12 cellular contexts compared by ENCODE assay signal in the genomic region with DNA sequence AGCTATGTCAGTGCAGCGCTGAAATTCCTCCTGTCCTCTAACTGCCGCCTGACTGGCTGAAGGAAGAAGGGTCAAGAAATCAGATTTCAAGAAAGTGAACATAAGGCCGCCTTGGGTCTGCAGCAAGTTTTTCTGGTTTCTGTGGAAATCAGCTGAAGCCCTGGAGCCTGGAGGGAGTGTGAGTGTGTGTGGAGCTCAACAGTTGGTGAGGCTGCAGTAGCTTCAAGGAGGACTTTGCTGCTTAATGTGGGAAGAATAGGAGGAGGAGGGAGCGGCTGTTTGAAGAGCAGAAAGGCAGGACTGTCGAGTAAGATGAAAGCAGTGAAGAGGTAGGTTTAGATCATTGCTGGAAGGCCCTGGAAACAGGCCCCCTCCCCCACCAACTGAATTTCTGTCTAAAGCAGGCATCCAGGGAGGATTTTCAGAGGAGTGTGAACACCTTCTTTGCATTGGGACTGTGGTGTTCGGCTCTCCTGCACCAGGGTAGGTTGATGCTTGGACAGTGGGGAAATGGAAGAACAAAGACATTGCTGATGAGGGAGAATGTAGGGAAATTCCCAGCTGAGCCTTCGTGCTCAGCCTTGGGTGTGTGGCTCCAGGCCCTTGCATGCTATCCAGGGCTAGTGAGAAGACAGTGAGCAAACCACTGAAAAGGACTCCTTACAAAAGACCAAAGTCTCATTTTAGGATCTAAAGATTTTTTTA.
DNase-seq lines count a peak whose midpoint lies in the region; ATAC-seq and TF ChIP-seq lines count a peak whose summit lies in the region.
"Had no signal": no experiment of that assay in that cellular context is flagged by ENCODE, and none has a peak within 500 bp of the region (broad histone marks: within the 10 kb centered on the region; RNA-seq: fewer than 3 reads in every experiment).

No MANE protein-coding gene starts in this region.

- H3K18ac ChIP-seq in IMR-90 (ENCODE audit: low read depth, low read length) = peak overlapping the region; percentile 31

- TF ChIP-seq POLR2A in IMR-90 (IDR thresholded peaks at IDR 0.05; ENCODE audit: low read depth, low read length) = no peak

- H3K14ac ChIP-seq in IMR-90 (replicated peaks; ENCODE audit: low read depth, low read length) = peak overlapping the region; percentile 53; the same call in 1 of the 2 replicates

- peaks cover 13% of the 10 kb centered on the region; the same call in 1 of the 2 replicates for H3K9me1 ChIP-seq in IMR-90 (ENCODE audit: insufficient read depth, low read length)

- H2AFZ ChIP-seq in IMR-90 (replicated peaks; ENCODE audit: low read length, poor library complexity) = no peak overlapping the region

- no peak overlapping the region for H2AK9ac ChIP-seq in IMR-90 (replicated peaks; ENCODE audit: low read depth, low read length, poor library complexity)

- H4K20me1 ChIP-seq in IMR-90 (ENCODE audit: insufficient read depth, low read length) = no peaks in the 10 kb centered on the region

- H2BK120ac ChIP-seq in IMR-90 (ENCODE audit: low read depth, low read length) = peak overlapping the region; percentile 64

- TF ChIP-seq RAD21 in IMR-90 (IDR thresholded peaks at IDR 0.05; ENCODE audit: low read length) = no peak

- dilution Hi-C loops in IMR-90 (cut with HindIII; ENCODE audit: low sequenced_read_pairs, unreplicated experiment) = no loop called here

- peak overlapping the region; percentile 16; the same call in 1 of the 2 replicates for H2BK20ac ChIP-seq in IMR-90 (ENCODE audit: low read depth, low read length)

- H3K27ac ChIP-seq in IMR-90 (ENCODE audit: insufficient read depth, low read length) (peak overlapping the region; percentile 11; the same call in 1 of the 2 replicates), mesodermal cell (ENCODE audit: low read depth, low read length, severe bottlenecking) (peak overlapping the region; percentile 71)
- H3K27ac ChIP-seq: SJCRH30 had no signal

- no peak overlapping the region for H3K9ac ChIP-seq in IMR-90 (ENCODE audit: low read depth, low read length)

- H3K4me3 ChIP-seq in IMR-90 (ENCODE audit: insufficient read depth, low read depth, low read length) = no peak overlapping the region
- no peak overlapping the region for H3K4me3 ChIP-seq in choroid plexus epithelial cell (ENCODE audit: low read depth, low read length)
- no peak overlapping the region for H3K4me3 ChIP-seq in mesodermal cell (ENCODE audit: extremely low read depth, insufficient read depth, low read length, poor library complexity, severe bottlenecking)
- H3K4me3 ChIP-seq: SJCRH30 had no signal

- no TSS peak for BruUV-seq in IMR-90 (replicated peaks; lab: Mats Ljungman, UMichigan)

- 0 out of 3 replicates have a peak overlapping the region, but pooled peaks have one; percentile 0 for H2BK15ac ChIP-seq in IMR-90 (ENCODE audit: low read depth, low read length)

- ATAC-seq in IMR-90 (ENCODE audit: low read depth) (peak; percentile 19), HG02763 (IDR thresholded peaks at IDR 0.05; ENCODE audit: unreplicated experiment) (no peak)

- in situ Hi-C loops in IMR-90 (cut with MboI; ENCODE audit: low sequenced_read_pairs) = no loop called here

- POLR2A ChIA-PET in IMR-90 (lab: Charles Lee; ENCODE audit: unreplicated experiment) = no interaction called here

- peaks cover 8% of the 10 kb centered on the region for H3K4me1 ChIP-seq in IMR-90 (ENCODE audit: control insufficient read depth, insufficient read depth, low read length)
- H3K4me1 ChIP-seq in mesodermal cell (ENCODE audit: control insufficient read depth, insufficient read depth, low read length, poor library complexity, severe bottlenecking) = peaks cover 13% of the 10 kb centered on the region

- no peak overlapping the region for H3K23ac ChIP-seq in IMR-90 (ENCODE audit: low read depth, low read length)

- H2AK5ac ChIP-seq in IMR-90 (ENCODE audit: low read depth, low read length) = 0 out of 2 replicates have a peak overlapping the region, but pooled peaks have one; percentile 11

- H3K36me3 ChIP-seq in IMR-90 (ENCODE audit: control insufficient read depth, insufficient read depth, low read length) (no peaks in the 10 kb centered on the region), mesodermal cell (ENCODE audit: control insufficient read depth, insufficient read depth, low read length) (no peaks in the 10 kb centered on the region)
- H3K36me3 ChIP-seq: SJCRH30 had no signal

- peak overlapping the region; percentile 12 for H4K91ac ChIP-seq in IMR-90 (ENCODE audit: insufficient read depth, low read depth, low read length)

- no peak overlapping the region for H2BK5ac ChIP-seq in IMR-90 (ENCODE audit: low read depth, low read length, poor library complexity, severe bottlenecking)

- no peak for TF ChIP-seq CTCF in IMR-90 (conservative IDR thresholded peaks at IDR 0.05; ENCODE audit: low read depth, low read length)
- no peak for TF ChIP-seq CTCF in choroid plexus epithelial cell (conservative IDR thresholded peaks at IDR 0.05; ENCODE audit: low read depth, low read length)

- H4K5ac ChIP-seq in IMR-90 (ENCODE audit: low read depth, low read length) = peak overlapping the region; percentile 13; the same call in 1 of the 2 replicates

- H4K8ac ChIP-seq in IMR-90 (ENCODE audit: low read depth in 2 of 2, low read length in 2 of 2) = peak overlapping the region in 1 of 2 experiments; percentile 51; a peak in 1 of 4 replicates

- H3K4ac ChIP-seq in IMR-90 (ENCODE audit: low read depth, low read length) = peak overlapping the region; percentile 12

- no peaks in the 10 kb centered on the region for H3K9me3 ChIP-seq in IMR-90 (ENCODE audit: control insufficient read depth, insufficient read depth, low read length)
- no peaks in the 10 kb centered on the region for H3K9me3 ChIP-seq in mesodermal cell (ENCODE audit: control insufficient read depth, low read length)
- H3K9me3 ChIP-seq: SJCRH30 had no signal

- peaks cover 3 to 16% of the 10 kb centered on the region in 2 experiments for H3K79me1 ChIP-seq in IMR-90 (ENCODE audit: low read depth in 1 of 2, low read length in 2 of 2)

- H3K4me2 ChIP-seq in IMR-90 (ENCODE audit: low read depth, low read length) = no peak overlapping the region

- intact Hi-C loops in IMR-90 (cut with micrococcal nuclease) = loop anchor here (10.0 kb wide), 2 partner anchors 171 to 201 kb away; no protein-coding TSS in a partner anchor

- CTCF ChIA-PET in IMR-90 (lab: Yijun Ruan, JAX) = interaction anchor here (1.6 kb wide), 1 partner anchor 13 kb away, joined by 5 read pairs; no protein-coding TSS in a partner anchor

- peak; percentile 13 for DNase-seq in EL
- peak; percentile 59 for DNase-seq in IMR-90
- peak; percentile 72 for DNase-seq in choroid plexus epithelial cell (ENCODE audit: low read depth)
- DNase-seq in AG08395 (ENCODE audit: low spot score) = no peak
- no peak for DNase-seq in iPS-NIHi11 (ENCODE audit: low spot score)
- no peak for DNase-seq in central memory CD4-positive, alpha-beta T cell
- DNase-seq: NCI-H2029; SJCRH30; stimulated activated CD4-positive, alpha-beta T cell treated with anti-CD3 and anti-CD28 coated beads, Interleukin-4, amount 100 ng/mL, for 4 hours; substantia nigra had no signal

- no peaks in the 10 kb centered on the region for H3K27me3 ChIP-seq in IMR-90 (ENCODE audit: control insufficient read depth, insufficient read depth, low read length)
- H3K27me3 ChIP-seq: SJCRH30 had no signal

- WGBS in IMR-90 (ENCODE audit: extremely low coverage in 2 of 2, insufficient read length in 1 of 2), 2 experiments = 82% methylated on average over 2 of the region's 7 CpGs; no CpG with 5 or more reads in 1 of the 2 experiments
- WGBS in mesodermal cell (ENCODE audit: insufficient coverage in 2 of 2), 2 experiments = 74 to 86% methylated on average over 5 to 7 of the region's 7 CpGs

- H3K56ac ChIP-seq in IMR-90 (ENCODE audit: extremely low read depth, insufficient read depth, low read length) = no peak overlapping the region

TF ChIP-seq in IMR-90, 13 proteins besides CTCF, POLR2A, EP300 and RAD21:
- TF ChIP-seq FOS (IDR thresholded peaks at IDR 0.05; ENCODE audit: low read depth, low read length) = no peak
- TF ChIP-seq, protein P1, sequence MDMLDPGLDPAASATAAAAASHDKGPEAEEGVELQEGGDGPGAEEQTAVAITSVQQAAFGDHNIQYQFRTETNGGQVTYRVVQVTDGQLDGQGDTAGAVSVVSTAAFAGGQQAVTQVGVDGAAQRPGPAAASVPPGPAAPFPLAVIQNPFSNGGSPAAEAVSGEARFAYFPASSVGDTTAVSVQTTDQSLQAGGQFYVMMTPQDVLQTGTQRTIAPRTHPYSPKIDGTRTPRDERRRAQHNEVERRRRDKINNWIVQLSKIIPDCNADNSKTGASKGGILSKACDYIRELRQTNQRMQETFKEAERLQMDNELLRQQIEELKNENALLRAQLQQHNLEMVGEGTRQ (IDR thresholded peaks at IDR 0.05; ENCODE audit: low read depth, low read length) = no peak
- TF ChIP-seq, protein P2, sequence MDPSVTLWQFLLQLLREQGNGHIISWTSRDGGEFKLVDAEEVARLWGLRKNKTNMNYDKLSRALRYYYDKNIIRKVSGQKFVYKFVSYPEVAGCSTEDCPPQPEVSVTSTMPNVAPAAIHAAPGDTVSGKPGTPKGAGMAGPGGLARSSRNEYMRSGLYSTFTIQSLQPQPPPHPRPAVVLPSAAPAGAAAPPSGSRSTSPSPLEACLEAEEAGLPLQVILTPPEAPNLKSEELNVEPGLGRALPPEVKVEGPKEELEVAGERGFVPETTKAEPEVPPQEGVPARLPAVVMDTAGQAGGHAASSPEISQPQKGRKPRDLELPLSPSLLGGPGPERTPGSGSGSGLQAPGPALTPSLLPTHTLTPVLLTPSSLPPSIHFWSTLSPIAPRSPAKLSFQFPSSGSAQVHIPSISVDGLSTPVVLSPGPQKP (IDR thresholded peaks at IDR 0.05; ENCODE audit: borderline replicate concordance, low read depth, low read length) = no peak
- TF ChIP-seq RCOR1 (IDR thresholded peaks at IDR 0.05; ENCODE audit: insufficient replicate concordance, low read length) = no peak
- TF ChIP-seq MAFK (IDR thresholded peaks at IDR 0.05; ENCODE audit: low read depth, low read length) = no peak
- TF ChIP-seq MAZ (IDR thresholded peaks at IDR 0.05; ENCODE audit: borderline replicate concordance, low read depth, low read length) = no peak
- no peak for TF ChIP-seq CHD1 (IDR thresholded peaks at IDR 0.05; ENCODE audit: low read depth, low read length)
- no peak for TF ChIP-seq BHLHE40 (IDR thresholded peaks at IDR 0.05; ENCODE audit: low read depth, low read length)
- no peak for TF ChIP-seq RFX5 (IDR thresholded peaks at IDR 0.05; ENCODE audit: low read depth, low read length)
- TF ChIP-seq CEBPB (IDR thresholded peaks at IDR 0.05; ENCODE audit: low read depth, low read length) = no peak
- TF ChIP-seq SMC3 (IDR thresholded peaks at IDR 0.05; ENCODE audit: low read depth, low read length) = no peak
- no peak for TF ChIP-seq MXI1 (IDR thresholded peaks at IDR 0.05; ENCODE audit: borderline replicate concordance, low read depth, low read length)
- no peak for TF ChIP-seq NFE2L2 (IDR thresholded peaks at IDR 0.05; ENCODE audit: low read depth, low read length)

Comparison
In these comparisons a context has a peak if more than half of its experiments do, and no peak if none do; other contexts are left out.
1. DNase-seq: peak in EL (single experiment), IMR-90 (single experiment) and choroid plexus epithelial cell (single experiment); none in AG08395 (single experiment), iPS-NIHi11 (single experiment) and central memory CD4-positive, alpha-beta T cell (single experiment).